Comparison of ENCODE assay signal across 1 cellular context in the genomic region with DNA sequence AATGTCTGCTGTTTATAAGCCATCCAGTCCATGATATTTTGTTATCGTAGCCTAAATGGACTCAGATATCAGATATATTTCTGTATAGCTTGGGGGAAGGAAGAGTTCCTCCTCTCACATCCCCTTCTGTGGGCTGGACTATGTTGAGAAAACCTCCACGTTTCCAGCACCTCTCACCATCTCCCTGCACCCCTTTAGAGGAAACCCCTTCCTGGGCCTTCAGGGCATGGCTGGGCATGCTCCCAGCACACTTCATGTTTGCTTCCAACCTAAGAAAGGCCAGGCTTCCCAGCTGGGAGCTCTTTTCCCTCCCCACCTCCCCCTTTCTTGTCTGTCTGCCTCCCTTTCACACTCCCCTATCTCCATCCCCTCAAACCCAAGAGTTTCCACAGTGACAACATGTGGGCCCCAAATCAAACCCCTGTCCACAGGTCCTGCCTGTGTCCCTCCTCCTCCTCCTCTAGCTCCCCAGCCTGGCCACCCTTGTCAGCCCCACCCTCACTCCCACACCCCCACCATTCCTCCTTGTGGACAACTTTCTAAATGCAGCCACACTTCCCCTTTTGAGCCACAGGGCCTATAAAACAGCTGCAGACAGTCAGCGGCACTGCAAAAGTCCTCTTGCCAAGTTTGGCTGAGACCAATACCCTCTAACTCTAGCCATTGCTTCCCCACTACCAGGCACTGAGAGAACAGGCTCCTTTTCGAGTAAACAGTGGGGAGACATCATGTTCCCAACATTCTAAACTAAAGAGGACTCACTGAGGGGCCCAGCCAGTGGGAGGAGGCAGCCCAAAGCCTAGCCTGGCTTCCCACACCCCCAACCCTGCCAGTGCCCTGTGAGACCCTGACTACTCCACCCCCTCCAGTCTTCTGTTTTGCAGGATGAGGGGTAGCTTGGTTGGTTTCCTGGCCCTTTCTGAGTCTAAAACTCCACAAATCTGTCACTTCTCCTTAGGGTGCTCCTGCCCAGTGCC.
TF ChIP-seq lines count a peak whose summit lies in the region.

No MANE protein-coding gene starts in this region.

TF ChIP-seq in K562, 482 proteins besides CTCF, POLR2A, EP300 and RAD21 (continued from another document):
- TF ChIP-seq, protein P1, sequence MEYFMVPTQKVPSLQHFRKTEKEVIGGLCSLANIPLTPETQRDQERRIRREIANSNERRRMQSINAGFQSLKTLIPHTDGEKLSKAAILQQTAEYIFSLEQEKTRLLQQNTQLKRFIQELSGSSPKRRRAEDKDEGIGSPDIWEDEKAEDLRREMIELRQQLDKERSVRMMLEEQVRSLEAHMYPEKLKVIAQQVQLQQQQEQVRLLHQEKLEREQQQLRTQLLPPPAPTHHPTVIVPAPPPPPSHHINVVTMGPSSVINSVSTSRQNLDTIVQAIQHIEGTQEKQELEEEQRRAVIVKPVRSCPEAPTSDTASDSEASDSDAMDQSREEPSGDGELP (CRISPR knock-in tag; IDR thresholded peaks at IDR 0.05; ENCODE audit: borderline replicate concordance), result peak; percentile 81
- peak; percentile 99 for TF ChIP-seq SPI1 (IDR thresholded peaks at IDR 0.05; ENCODE audit: borderline replicate concordance, low read depth, low read length)
- TF ChIP-seq MCM5 (IDR thresholded peaks at IDR 0.05; ENCODE audit: low read depth), result no peak
- TF ChIP-seq, protein P2, sequence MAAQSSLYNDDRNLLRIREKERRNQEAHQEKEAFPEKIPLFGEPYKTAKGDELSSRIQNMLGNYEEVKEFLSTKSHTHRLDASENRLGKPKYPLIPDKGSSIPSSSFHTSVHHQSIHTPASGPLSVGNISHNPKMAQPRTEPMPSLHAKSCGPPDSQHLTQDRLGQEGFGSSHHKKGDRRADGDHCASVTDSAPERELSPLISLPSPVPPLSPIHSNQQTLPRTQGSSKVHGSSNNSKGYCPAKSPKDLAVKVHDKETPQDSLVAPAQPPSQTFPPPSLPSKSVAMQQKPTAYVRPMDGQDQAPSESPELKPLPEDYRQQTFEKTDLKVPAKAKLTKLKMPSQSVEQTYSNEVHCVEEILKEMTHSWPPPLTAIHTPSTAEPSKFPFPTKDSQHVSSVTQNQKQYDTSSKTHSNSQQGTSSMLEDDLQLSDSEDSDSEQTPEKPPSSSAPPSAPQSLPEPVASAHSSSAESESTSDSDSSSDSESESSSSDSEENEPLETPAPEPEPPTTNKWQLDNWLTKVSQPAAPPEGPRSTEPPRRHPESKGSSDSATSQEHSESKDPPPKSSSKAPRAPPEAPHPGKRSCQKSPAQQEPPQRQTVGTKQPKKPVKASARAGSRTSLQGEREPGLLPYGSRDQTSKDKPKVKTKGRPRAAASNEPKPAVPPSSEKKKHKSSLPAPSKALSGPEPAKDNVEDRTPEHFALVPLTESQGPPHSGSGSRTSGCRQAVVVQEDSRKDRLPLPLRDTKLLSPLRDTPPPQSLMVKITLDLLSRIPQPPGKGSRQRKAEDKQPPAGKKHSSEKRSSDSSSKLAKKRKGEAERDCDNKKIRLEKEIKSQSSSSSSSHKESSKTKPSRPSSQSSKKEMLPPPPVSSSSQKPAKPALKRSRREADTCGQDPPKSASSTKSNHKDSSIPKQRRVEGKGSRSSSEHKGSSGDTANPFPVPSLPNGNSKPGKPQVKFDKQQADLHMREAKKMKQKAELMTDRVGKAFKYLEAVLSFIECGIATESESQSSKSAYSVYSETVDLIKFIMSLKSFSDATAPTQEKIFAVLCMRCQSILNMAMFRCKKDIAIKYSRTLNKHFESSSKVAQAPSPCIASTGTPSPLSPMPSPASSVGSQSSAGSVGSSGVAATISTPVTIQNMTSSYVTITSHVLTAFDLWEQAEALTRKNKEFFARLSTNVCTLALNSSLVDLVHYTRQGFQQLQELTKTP (IDR thresholded peaks at IDR 0.05; ENCODE audit: low read depth in 1 of 2, partially characterized antibody in 2 of 2), result peak in 1 of 2 experiments; percentile 35
- TF ChIP-seq, protein P3, sequence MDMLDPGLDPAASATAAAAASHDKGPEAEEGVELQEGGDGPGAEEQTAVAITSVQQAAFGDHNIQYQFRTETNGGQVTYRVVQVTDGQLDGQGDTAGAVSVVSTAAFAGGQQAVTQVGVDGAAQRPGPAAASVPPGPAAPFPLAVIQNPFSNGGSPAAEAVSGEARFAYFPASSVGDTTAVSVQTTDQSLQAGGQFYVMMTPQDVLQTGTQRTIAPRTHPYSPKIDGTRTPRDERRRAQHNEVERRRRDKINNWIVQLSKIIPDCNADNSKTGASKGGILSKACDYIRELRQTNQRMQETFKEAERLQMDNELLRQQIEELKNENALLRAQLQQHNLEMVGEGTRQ (CRISPR knock-in tag; IDR thresholded peaks at IDR 0.05), result no peak
- TF ChIP-seq ZNF589 (CRISPR knock-in tag; IDR thresholded peaks at IDR 0.05; ENCODE audit: low read depth), result 0 out of 2 replicates have a peak, but pooled peaks have one; percentile 32
- TF ChIP-seq MYC (IDR thresholded peaks at IDR 0.05; ENCODE audit: low read depth, low read length), result 0 out of 2 replicates have a peak, but pooled peaks have one; percentile 20
- TF ChIP-seq MYC (CRISPR knock-in tag; IDR thresholded peaks at IDR 0.05; ENCODE audit: borderline replicate concordance, low read depth), result no peak
- TF ChIP-seq, protein P4, sequence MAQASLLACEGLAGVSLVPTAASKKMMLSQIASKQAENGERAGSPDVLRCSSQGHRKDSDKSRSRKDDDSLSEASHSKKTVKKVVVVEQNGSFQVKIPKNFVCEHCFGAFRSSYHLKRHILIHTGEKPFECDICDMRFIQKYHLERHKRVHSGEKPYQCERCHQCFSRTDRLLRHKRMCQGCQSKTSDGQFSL (CRISPR knock-in tag; IDR thresholded peaks at IDR 0.05), result peak; percentile 99
- TF ChIP-seq, protein P4 (tag; IDR thresholded peaks at IDR 0.05), result peak in 1 of 2 experiments; percentile 94; a peak in 2 of 4 replicates
- 0 out of 2 replicates have a peak, but pooled peaks have one; percentile 26 for TF ChIP-seq NFRKB (IDR thresholded peaks at IDR 0.05; ENCODE audit: low read depth)
- TF ChIP-seq ZNF584 (CRISPR knock-in tag; IDR thresholded peaks at IDR 0.05; ENCODE audit: low read depth), result no peak
- no peak for TF ChIP-seq CEBPB (tag; IDR thresholded peaks at IDR 0.05)
- TF ChIP-seq MAZ (CRISPR knock-in tag; conservative IDR thresholded peaks at IDR 0.05 in 1 of 2, IDR thresholded peaks at IDR 0.05 in 1 of 2), result peak; percentile 60 to 89
- TF ChIP-seq SMARCA4 (IDR thresholded peaks at IDR 0.05), result 0 out of 2 replicates have a peak, but pooled peaks have one; percentile 36
- TF ChIP-seq, protein P5, sequence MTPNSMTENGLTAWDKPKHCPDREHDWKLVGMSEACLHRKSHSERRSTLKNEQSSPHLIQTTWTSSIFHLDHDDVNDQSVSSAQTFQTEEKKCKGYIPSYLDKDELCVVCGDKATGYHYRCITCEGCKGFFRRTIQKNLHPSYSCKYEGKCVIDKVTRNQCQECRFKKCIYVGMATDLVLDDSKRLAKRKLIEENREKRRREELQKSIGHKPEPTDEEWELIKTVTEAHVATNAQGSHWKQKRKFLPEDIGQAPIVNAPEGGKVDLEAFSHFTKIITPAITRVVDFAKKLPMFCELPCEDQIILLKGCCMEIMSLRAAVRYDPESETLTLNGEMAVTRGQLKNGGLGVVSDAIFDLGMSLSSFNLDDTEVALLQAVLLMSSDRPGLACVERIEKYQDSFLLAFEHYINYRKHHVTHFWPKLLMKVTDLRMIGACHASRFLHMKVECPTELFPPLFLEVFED (CRISPR knock-in tag; conservative IDR thresholded peaks at IDR 0.05), result 0 out of 2 replicates have a peak, but pooled peaks have one; percentile 10
- TF ChIP-seq SMC3 (conservative IDR thresholded peaks at IDR 0.05; ENCODE audit: insufficient read depth, low read depth, low read length), result peak; percentile 56
- TF ChIP-seq TBP (optimal IDR thresholded peaks at IDR 0.05; ENCODE audit: low read depth, low read length), result no peak
- TF ChIP-seq, protein P6, sequence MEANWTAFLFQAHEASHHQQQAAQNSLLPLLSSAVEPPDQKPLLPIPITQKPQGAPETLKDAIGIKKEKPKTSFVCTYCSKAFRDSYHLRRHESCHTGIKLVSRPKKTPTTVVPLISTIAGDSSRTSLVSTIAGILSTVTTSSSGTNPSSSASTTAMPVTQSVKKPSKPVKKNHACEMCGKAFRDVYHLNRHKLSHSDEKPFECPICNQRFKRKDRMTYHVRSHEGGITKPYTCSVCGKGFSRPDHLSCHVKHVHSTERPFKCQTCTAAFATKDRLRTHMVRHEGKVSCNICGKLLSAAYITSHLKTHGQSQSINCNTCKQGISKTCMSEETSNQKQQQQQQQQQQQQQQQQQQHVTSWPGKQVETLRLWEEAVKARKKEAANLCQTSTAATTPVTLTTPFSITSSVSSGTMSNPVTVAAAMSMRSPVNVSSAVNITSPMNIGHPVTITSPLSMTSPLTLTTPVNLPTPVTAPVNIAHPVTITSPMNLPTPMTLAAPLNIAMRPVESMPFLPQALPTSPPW (CRISPR knock-in tag; IDR thresholded peaks at IDR 0.05), result peak; percentile 86
- no peak for TF ChIP-seq ZC3H4 (CRISPR knock-in tag; IDR thresholded peaks at IDR 0.05; ENCODE audit: borderline replicate concordance)
- TF ChIP-seq RUNX1 (IDR thresholded peaks at IDR 0.05; ENCODE audit: low read depth), result no peak
- TF ChIP-seq ARID1B (IDR thresholded peaks at IDR 0.05), result peak; percentile 46; the same call in 1 of the 2 replicates
- 0 out of 2 replicates have a peak, but pooled peaks have one; percentile 22 for TF ChIP-seq SMAD4 (CRISPR knock-in tag; conservative IDR thresholded peaks at IDR 0.05)
- TF ChIP-seq PHF20 (IDR thresholded peaks at IDR 0.05; ENCODE audit: partially characterized antibody), result peak; percentile 14
- TF ChIP-seq, protein P7, sequence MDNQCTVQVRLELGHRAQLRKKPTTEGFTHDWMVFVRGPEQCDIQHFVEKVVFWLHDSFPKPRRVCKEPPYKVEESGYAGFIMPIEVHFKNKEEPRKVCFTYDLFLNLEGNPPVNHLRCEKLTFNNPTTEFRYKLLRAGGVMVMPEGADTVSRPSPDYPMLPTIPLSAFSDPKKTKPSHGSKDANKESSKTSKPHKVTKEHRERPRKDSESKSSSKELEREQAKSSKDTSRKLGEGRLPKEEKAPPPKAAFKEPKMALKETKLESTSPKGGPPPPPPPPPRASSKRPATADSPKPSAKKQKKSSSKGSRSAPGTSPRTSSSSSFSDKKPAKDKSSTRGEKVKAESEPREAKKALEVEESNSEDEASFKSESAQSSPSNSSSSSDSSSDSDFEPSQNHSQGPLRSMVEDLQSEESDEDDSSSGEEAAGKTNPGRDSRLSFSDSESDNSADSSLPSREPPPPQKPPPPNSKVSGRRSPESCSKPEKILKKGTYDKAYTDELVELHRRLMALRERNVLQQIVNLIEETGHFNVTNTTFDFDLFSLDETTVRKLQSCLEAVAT (IDR thresholded peaks at IDR 0.05), result peak; percentile 47 to 58; a peak in 1 of 4 replicates
- TF ChIP-seq ZBTB7A (IDR thresholded peaks at IDR 0.05; ENCODE audit: borderline replicate concordance, control insufficient read depth, low read depth, low read length), result peak; percentile 17; the same call in 1 of the 2 replicates
- no peak for TF ChIP-seq SRSF3 (IDR thresholded peaks at IDR 0.05; ENCODE audit: insufficient read depth, low read length)
- no peak for TF ChIP-seq KLF10 (CRISPR knock-in tag; IDR thresholded peaks at IDR 0.05)
- TF ChIP-seq SMARCE1 (IDR thresholded peaks at IDR 0.05), result peak; percentile 42; the same call in 1 of the 2 replicates
- no peak for TF ChIP-seq NFATC3 (IDR thresholded peaks at IDR 0.05)
- TF ChIP-seq ARID2 (IDR thresholded peaks at IDR 0.05), result 0 out of 2 replicates have a peak, but pooled peaks have one; percentile 8
- no peak for TF ChIP-seq XRCC4 (IDR thresholded peaks at IDR 0.05; ENCODE audit: extremely low read depth, insufficient read depth, insufficient read length)
- TF ChIP-seq, protein P8, sequence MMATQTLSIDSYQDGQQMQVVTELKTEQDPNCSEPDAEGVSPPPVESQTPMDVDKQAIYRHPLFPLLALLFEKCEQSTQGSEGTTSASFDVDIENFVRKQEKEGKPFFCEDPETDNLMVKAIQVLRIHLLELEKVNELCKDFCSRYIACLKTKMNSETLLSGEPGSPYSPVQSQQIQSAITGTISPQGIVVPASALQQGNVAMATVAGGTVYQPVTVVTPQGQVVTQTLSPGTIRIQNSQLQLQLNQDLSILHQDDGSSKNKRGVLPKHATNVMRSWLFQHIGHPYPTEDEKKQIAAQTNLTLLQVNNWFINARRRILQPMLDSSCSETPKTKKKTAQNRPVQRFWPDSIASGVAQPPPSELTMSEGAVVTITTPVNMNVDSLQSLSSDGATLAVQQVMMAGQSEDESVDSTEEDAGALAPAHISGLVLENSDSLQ (IDR thresholded peaks at IDR 0.05), result 0 out of 2 replicates have a peak, but pooled peaks have one; percentile 28
- TF ChIP-seq TEAD4 (IDR thresholded peaks at IDR 0.05; ENCODE audit: low read length), result no peak
- TF ChIP-seq TEAD4 (CRISPR knock-in tag; IDR thresholded peaks at IDR 0.05; ENCODE audit: borderline replicate concordance), result no peak
- no peak for TF ChIP-seq ZNF707 (CRISPR knock-in tag; conservative IDR thresholded peaks at IDR 0.05)
- 0 out of 3 replicates have a peak, but pooled peaks of 1 of the 2 experiments have one; percentile 17 for TF ChIP-seq CBX3 (IDR thresholded peaks at IDR 0.05; ENCODE audit: borderline replicate concordance in 1 of 2, low read length in 2 of 2)
- TF ChIP-seq, protein P9, sequence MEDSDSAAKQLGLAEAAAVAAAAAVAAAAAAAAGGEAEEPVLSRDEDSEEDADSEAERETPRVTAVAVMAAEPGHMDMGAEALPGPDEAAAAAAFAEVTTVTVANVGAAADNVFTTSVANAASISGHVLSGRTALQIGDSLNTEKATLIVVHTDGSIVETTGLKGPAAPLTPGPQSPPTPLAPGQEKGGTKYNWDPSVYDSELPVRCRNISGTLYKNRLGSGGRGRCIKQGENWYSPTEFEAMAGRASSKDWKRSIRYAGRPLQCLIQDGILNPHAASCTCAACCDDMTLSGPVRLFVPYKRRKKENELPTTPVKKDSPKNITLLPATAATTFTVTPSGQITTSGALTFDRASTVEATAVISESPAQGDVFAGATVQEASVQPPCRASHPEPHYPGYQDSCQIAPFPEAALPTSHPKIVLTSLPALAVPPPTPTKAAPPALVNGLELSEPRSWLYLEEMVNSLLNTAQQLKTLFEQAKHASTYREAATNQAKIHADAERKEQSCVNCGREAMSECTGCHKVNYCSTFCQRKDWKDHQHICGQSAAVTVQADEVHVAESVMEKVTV (CRISPR knock-in tag; IDR thresholded peaks at IDR 0.05), result peak; percentile 37; the same call in 1 of the 2 replicates
